Comparison of ENCODE assay signal across 27 cellular contexts in the genomic region with DNA sequence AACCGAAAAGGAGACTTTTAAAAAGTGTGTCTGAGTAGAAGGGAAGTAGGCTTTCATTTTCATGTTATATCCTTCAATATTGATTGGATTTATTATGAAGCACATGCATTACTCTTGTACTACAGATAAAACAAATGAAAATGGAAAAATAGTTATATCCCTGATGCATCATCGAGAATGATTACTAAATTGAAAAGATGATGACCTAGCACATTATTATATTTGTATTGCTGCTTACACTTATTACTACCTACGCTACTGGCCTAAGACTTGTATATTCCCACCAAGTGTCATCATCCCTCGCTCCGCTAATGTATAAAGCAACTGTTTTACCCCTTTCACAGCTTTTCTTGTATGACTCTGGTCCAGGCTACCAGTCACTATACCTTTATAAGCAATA.
"Had no signal": no experiment of that assay in that cellular context is flagged by ENCODE, and none has a peak within 500 bp of the region (broad histone marks: within the 10 kb centered on the region; RNA-seq: fewer than 3 reads in every experiment).

No MANE protein-coding gene starts in this region.

- DNase-seq: activated CD4-positive, alpha-beta memory T cell treated with anti-CD3 and anti-CD28 coated beads, Interleukin-2, amount 10 ng/mL, durations not matched to agents 7 days and 5 days; activated CD4-positive, alpha-beta T cell treated with anti-CD3 and anti-CD28 coated beads for 1 hour; activated CD4-positive, alpha-beta T cell treated with anti-CD3 and anti-CD28 coated beads for 4 hours; activated CD4-positive, alpha-beta T cell treated with anti-CD3 and anti-CD28 coated beads, Interleukin-2, amount 10 ng/mL, durations not matched to agents 7 days and 5 days; activated CD4-positive, alpha-beta T cell treated with anti-CD3 and anti-CD28 coated beads, Interleukin-2, amount 50 U/mL, for 4 hours; activated CD4-positive, CD25-positive, alpha-beta regulatory T cell; activated CD8-positive, alpha-beta memory T cell treated with anti-CD3 and anti-CD28 coated beads, Interleukin-2, amount 50 U/mL, for 48 hours; activated gamma-delta T cell; activated naive CD4-positive, alpha-beta T cell; activated naive CD4-positive, alpha-beta T cell treated with anti-CD3 and anti-CD28 coated beads, Interleukin-2, amount 50 U/mL, for 16 hours; activated T-cell treated with anti-CD3 and anti-CD28 coated beads for 4 hours; activated T-cell treated with anti-CD3 and anti-CD28 coated beads, Interleukin-2, amount 50 U/mL, for 24 hours; activated T-cell treated with anti-CD3 and anti-CD28 coated beads, Interleukin-2, amount 50 U/mL, for 72 hours; amniotic stem cell; anterior cingulate cortex; brain microvascular endothelial cell; dorsolateral prefrontal cortex; effector memory CD4-positive, alpha-beta T cell; endodermal cell; foreskin fibroblast; head of caudate nucleus; T-helper 2 cell had no signal

- H3K36me3 ChIP-seq: brain microvascular endothelial cell had no signal

- H3K4me3 ChIP-seq: coronary artery, dorsolateral prefrontal cortex had no signal

- FAIRE-seq: astrocyte, bronchial epithelial cell, frontal cortex had no signal

- H3K27me3 ChIP-seq: brain microvascular endothelial cell, dorsolateral prefrontal cortex had no signal

- ATAC-seq: activated T-cell treated with anti-CD3 and anti-CD28 coated beads, Interleukin-2, amount 50 U/mL, for 72 hours; esophagus mucosa had no signal

- H3K27ac ChIP-seq: brain microvascular endothelial cell, coronary artery, dorsolateral prefrontal cortex had no signal
